Comparison of ENCODE assay signal across 22 cellular contexts in the genomic region with DNA sequence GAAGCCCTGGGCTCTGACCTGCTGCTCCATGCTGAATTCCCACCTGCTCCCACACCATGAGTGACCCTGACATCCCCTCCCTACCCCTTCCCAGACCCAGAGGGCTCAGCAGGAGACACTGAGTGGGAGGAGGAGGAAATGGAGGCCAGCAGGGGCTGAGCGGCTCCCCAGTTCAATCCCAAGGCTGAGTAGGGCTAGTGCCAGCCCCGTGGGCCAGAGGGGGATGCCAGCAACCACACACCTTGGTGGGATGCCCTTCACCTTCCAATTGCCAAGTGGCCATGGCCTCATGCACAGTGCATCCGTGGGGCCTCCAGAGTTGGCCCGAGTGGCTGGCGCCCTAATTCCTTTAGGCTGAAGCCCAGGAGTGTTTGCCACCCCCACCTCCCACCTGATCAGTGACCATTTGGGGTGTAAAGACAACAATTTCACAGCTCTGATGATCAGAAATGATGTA. TPM values are rescaled to one million over a fixed set of nuclear protein-coding genes. Genes with fewer than 3 reads are reported as not detected.
"Had no signal": no experiment of that assay in that cellular context is flagged by ENCODE, and none has a peak within 500 bp of the region (broad histone marks: within the 10 kb centered on the region; RNA-seq: fewer than 3 reads in every experiment).

No MANE protein-coding gene starts in this region.

- H3K4me2 ChIP-seq: neural progenitor cell had no signal

- H3K36me3 ChIP-seq: ascending aorta, neural progenitor cell had no signal

- H3K27ac ChIP-seq: ascending aorta, left ventricle myocardium inferior, neural progenitor cell, SK-N-MC, VCaP had no signal

- H3K27me3 ChIP-seq: ascending aorta, neural progenitor cell had no signal

- DNase-seq: activated CD4-positive, alpha-beta T cell treated with anti-CD3 and anti-CD28 coated beads for 1 hour; activated CD4-positive, alpha-beta T cell treated with anti-CD3 and anti-CD28 coated beads, Interleukin-2, amount 50 U/mL, for 4 hours; activated naive CD4-positive, alpha-beta T cell treated with anti-CD3 and anti-CD28 coated beads for 36 hours; activated naive CD8-positive, alpha-beta T cell treated with anti-CD3 and anti-CD28 coated beads, Interleukin-2, amount 50 U/mL, for 24 hours; dermis blood vessel endothelial cell; effector memory CD8-positive, alpha-beta T cell; islet precursor cell; retina; stimulated activated CD4-positive, alpha-beta T cell treated with anti-CD3 and anti-CD28 coated beads, Interleukin-4, amount 100 ng/mL, for 24 hours; stimulated activated naive CD8-positive, alpha-beta T cell treated with anti-CD3 and anti-CD28 coated beads, Interleukin-15, Interleukin-2, amounts not matched to agents 100 U/mL and 50 U/mL, for 24 hours; T-helper 1 cell had no signal

- H3K27ac Mint-ChIP-seq: activated naive CD4-positive, alpha-beta T cell treated with anti-CD3 and anti-CD28 coated beads for 36 hours; activated naive CD8-positive, alpha-beta T cell treated with anti-CD3 and anti-CD28 coated beads, Interleukin-2, amount 50 U/mL, for 24 hours; activated T-helper 2 cell treated with anti-CD3 and anti-CD28 coated beads, Interferon-gamma antibody, Interleukin-2, Interleukin-4, amounts not matched to agents 10 μg/mL and 5 μg/mL and 100 μg/mL, durations not matched to agents 14 hours and 24 hours and 36 hours; mesothelial cell of epicardium; neural progenitor cell; type B pancreatic cell had no signal

- H3K4me3 Mint-ChIP-seq: activated naive CD4-positive, alpha-beta T cell treated with anti-CD3 and anti-CD28 coated beads for 36 hours; activated naive CD8-positive, alpha-beta T cell treated with anti-CD3 and anti-CD28 coated beads, Interleukin-2, amount 50 U/mL, for 24 hours; effector memory CD8-positive, alpha-beta T cell; mesothelial cell of epicardium; neural progenitor cell; type B pancreatic cell had no signal

- H3K9me3 Mint-ChIP-seq: activated naive CD4-positive, alpha-beta T cell treated with anti-CD3 and anti-CD28 coated beads for 36 hours; activated naive CD8-positive, alpha-beta T cell treated with anti-CD3 and anti-CD28 coated beads, Interleukin-2, amount 50 U/mL, for 24 hours; activated T-helper 2 cell treated with anti-CD3 and anti-CD28 coated beads, Interferon-gamma antibody, Interleukin-2, Interleukin-4, amounts not matched to agents 10 μg/mL and 5 μg/mL and 100 μg/mL, durations not matched to agents 14 hours and 24 hours and 36 hours; effector memory CD8-positive, alpha-beta T cell; mesothelial cell of epicardium; neural progenitor cell; type B pancreatic cell had no signal

- H3K9me3 ChIP-seq: ascending aorta, left ventricle myocardium inferior had no signal

- H3K4me1 Mint-ChIP-seq: activated naive CD8-positive, alpha-beta T cell treated with anti-CD3 and anti-CD28 coated beads, Interleukin-2, amount 50 U/mL, for 24 hours had no signal

- ATAC-seq: activated naive CD8-positive, alpha-beta T cell treated with anti-CD3 and anti-CD28 coated beads, Interleukin-2, amount 50 U/mL, for 24 hours; stimulated activated naive CD8-positive, alpha-beta T cell treated with anti-CD3 and anti-CD28 coated beads, Interleukin-15, Interleukin-2, amounts not matched to agents 100 U/mL and 50 U/mL, for 24 hours had no signal

- H3K27me3 Mint-ChIP-seq: activated naive CD8-positive, alpha-beta T cell treated with anti-CD3 and anti-CD28 coated beads, Interleukin-2, amount 50 U/mL, for 24 hours; effector memory CD8-positive, alpha-beta T cell; type B pancreatic cell had no signal

- H3K4me1 ChIP-seq: ascending aorta, left ventricle myocardium inferior, neural progenitor cell had no signal

- H2AFZ ChIP-seq: neural progenitor cell had no signal

- H3K4me3 ChIP-seq: ascending aorta, left ventricle myocardium inferior, neural progenitor cell, SK-N-MC, skin epidermis had no signal

- H3K36me3 Mint-ChIP-seq: neural progenitor cell, type B pancreatic cell had no signal

- H3K9ac ChIP-seq: neural progenitor cell had no signal

RNA-seq across cellular contexts. Expression of a gene that starts 1.0 kb away (rescaled TPM):
- total RNA-seq: activated T-helper 2 cell treated with anti-CD3 and anti-CD28 coated beads, Interferon-gamma antibody, Interleukin-2, Interleukin-4, amounts not matched to agents 10 μg/mL and 5 μg/mL and 100 μg/mL, durations not matched to agents 14 hours and 24 hours and 36 hours; ascending aorta; bronchial epithelial cell; mesothelial cell of epicardium; myocyte had no signal

RNA-seq across cellular contexts. Expression of a gene that starts 27.5 kb away (rescaled TPM):
- total RNA-seq: activated T-helper 2 cell treated with anti-CD3 and anti-CD28 coated beads, Interferon-gamma antibody, Interleukin-2, Interleukin-4, amounts not matched to agents 10 μg/mL and 5 μg/mL and 100 μg/mL, durations not matched to agents 14 hours and 24 hours and 36 hours; ascending aorta; bronchial epithelial cell; dermis blood vessel endothelial cell; left ventricle myocardium inferior; mesothelial cell of epicardium; myocyte had no signal
